28 cellular contexts compared by ENCODE assay signal in genomic region chr20:51195990-51196389, GRCh38.
"Had no signal": no experiment of that assay in that cellular context is flagged by ENCODE, and none has a peak within 500 bp of the region (broad histone marks: within the 10 kb centered on the region; RNA-seq: fewer than 3 reads in every experiment).

No MANE protein-coding gene starts in this region.

- H3K4me3 ChIP-seq: coronary artery, dorsolateral prefrontal cortex, esophagus muscularis mucosa, gastrocnemius medialis, heart left ventricle had no signal

- ATAC-seq: activated CD8-positive, alpha-beta memory T cell treated with anti-CD3 and anti-CD28 coated beads, Interleukin-2, amount 10 ng/mL, durations not matched to agents 7 days and 5 days; activated CD8-positive, alpha-beta T cell treated with anti-CD3 and anti-CD28 coated beads, Interleukin-2, amount 10 ng/mL, durations not matched to agents 7 days and 5 days; gastrocnemius medialis; heart left ventricle had no signal

- H3K27ac ChIP-seq: brain microvascular endothelial cell, coronary artery, dorsolateral prefrontal cortex, esophagus muscularis mucosa, foreskin keratinocyte, gastrocnemius medialis, heart left ventricle had no signal

- H3K27ac Mint-ChIP-seq: activated CD4-positive, alpha-beta memory T cell treated with anti-CD3 and anti-CD28 coated beads for 36 hours; activated CD4-positive, alpha-beta T cell treated with anti-CD3 and anti-CD28 coated beads for 36 hours; activated CD4-positive, alpha-beta T cell treated with anti-CD3 and anti-CD28 coated beads, Interleukin-2, amount 10 ng/mL, durations not matched to agents 24 days and 14 days; activated CD8-positive, alpha-beta memory T cell treated with anti-CD3 and anti-CD28 coated beads, Interleukin-2, amount 10 ng/mL, durations not matched to agents 7 days and 5 days; activated CD8-positive, alpha-beta T cell treated with anti-CD3 and anti-CD28 coated beads, Interleukin-2, amount 10 ng/mL, durations not matched to agents 7 days and 5 days; activated naive CD8-positive, alpha-beta T cell; activated T-cell treated with anti-CD3 and anti-CD28 coated beads, Interleukin-2, amount 50 U/mL, for 72 hours; dendritic cell treated with granulocyte-macrophage colony-stimulating factor and Interleukin-4, amounts not matched to agents 40 ng/mL and 50 ng/mL, for 4 days had no signal

- H3K9me3 Mint-ChIP-seq: activated CD4-positive, alpha-beta memory T cell treated with anti-CD3 and anti-CD28 coated beads for 36 hours; activated CD4-positive, alpha-beta T cell treated with anti-CD3 and anti-CD28 coated beads, Interleukin-2, amount 10 ng/mL, durations not matched to agents 24 days and 14 days; activated T-cell treated with anti-CD3 and anti-CD28 coated beads, Interleukin-2, amount 50 U/mL, for 72 hours; central memory CD8-positive, alpha-beta T cell; dendritic cell treated with granulocyte-macrophage colony-stimulating factor and Interleukin-4, amounts not matched to agents 40 ng/mL and 50 ng/mL, for 4 days had no signal

- H3K9me3 ChIP-seq: esophagus muscularis mucosa, gastrocnemius medialis, heart left ventricle had no signal

- H3K4me1 ChIP-seq: esophagus muscularis mucosa, gastrocnemius medialis, heart left ventricle had no signal

- H3K4me1 Mint-ChIP-seq: activated CD4-positive, alpha-beta T cell treated with anti-CD3 and anti-CD28 coated beads for 36 hours; activated CD4-positive, alpha-beta T cell treated with anti-CD3 and anti-CD28 coated beads, Interleukin-2, amount 10 ng/mL, durations not matched to agents 24 days and 14 days; activated CD8-positive, alpha-beta memory T cell treated with anti-CD3 and anti-CD28 coated beads, Interleukin-2, amount 10 ng/mL, durations not matched to agents 7 days and 5 days; central memory CD8-positive, alpha-beta T cell had no signal

- H3K36me3 ChIP-seq: brain microvascular endothelial cell, esophagus muscularis mucosa, gastrocnemius medialis, heart left ventricle had no signal

- H3K4me3 Mint-ChIP-seq: activated CD4-positive, alpha-beta memory T cell treated with anti-CD3 and anti-CD28 coated beads for 36 hours; activated CD4-positive, alpha-beta T cell treated with anti-CD3 and anti-CD28 coated beads for 36 hours; activated CD4-positive, alpha-beta T cell treated with anti-CD3 and anti-CD28 coated beads, Interleukin-2, amount 10 ng/mL, durations not matched to agents 24 days and 14 days; activated CD8-positive, alpha-beta memory T cell treated with anti-CD3 and anti-CD28 coated beads, Interleukin-2, amount 10 ng/mL, durations not matched to agents 7 days and 5 days; activated CD8-positive, alpha-beta T cell treated with anti-CD3 and anti-CD28 coated beads, Interleukin-2, amount 10 ng/mL, durations not matched to agents 7 days and 5 days; activated naive CD8-positive, alpha-beta T cell; activated T-cell treated with anti-CD3 and anti-CD28 coated beads, Interleukin-2, amount 50 U/mL, for 72 hours; central memory CD8-positive, alpha-beta T cell; dendritic cell treated with granulocyte-macrophage colony-stimulating factor and Interleukin-4, amounts not matched to agents 40 ng/mL and 50 ng/mL, for 4 days had no signal

- FAIRE-seq: astrocyte had no signal

- DNase-seq: activated CD4-positive, alpha-beta T cell treated with anti-CD3 and anti-CD28 coated beads, Interleukin-2, amount 10 ng/mL, durations not matched to agents 24 days and 14 days; activated CD4-positive, CD25-positive, alpha-beta regulatory T cell; activated CD4-positive, CD25-positive, alpha-beta regulatory T cell treated with anti-CD3 and anti-CD28 coated beads, Interleukin-2, amount 50 U/mL, for 72 hours; activated CD8-positive, alpha-beta memory T cell treated with anti-CD3 and anti-CD28 coated beads, Interleukin-2, amount 10 ng/mL, durations not matched to agents 7 days and 5 days; activated CD8-positive, alpha-beta memory T cell treated with anti-CD3 and anti-CD28 coated beads, Interleukin-2, amount 50 U/mL, for 4 hours; activated CD8-positive, alpha-beta T cell treated with anti-CD3 and anti-CD28 coated beads, Interleukin-2, amount 10 ng/mL, durations not matched to agents 7 days and 5 days; activated gamma-delta T cell; activated naive CD4-positive, alpha-beta T cell; activated naive CD4-positive, alpha-beta T cell treated with anti-CD3 and anti-CD28 coated beads, Interleukin-2, amount 50 U/mL, for 16 hours; activated T-cell treated with anti-CD3 and anti-CD28 coated beads, Interleukin-2, amount 50 U/mL, for 1 hour; activated T-cell treated with anti-CD3 and anti-CD28 coated beads, Interleukin-2, amount 50 U/mL, for 72 hours; amniotic stem cell; dorsolateral prefrontal cortex; effector memory CD4-positive, alpha-beta T cell; gastrocnemius medialis; glutamatergic neuron; heart left ventricle; T-helper 2 cell had no signal

- H3K36me3 Mint-ChIP-seq: activated CD4-positive, alpha-beta memory T cell treated with anti-CD3 and anti-CD28 coated beads for 36 hours; activated CD8-positive, alpha-beta memory T cell treated with anti-CD3 and anti-CD28 coated beads, Interleukin-2, amount 10 ng/mL, durations not matched to agents 7 days and 5 days; activated naive CD8-positive, alpha-beta T cell had no signal

- H3K27me3 ChIP-seq: brain microvascular endothelial cell had no signal
